23 cellular contexts compared by ENCODE assay signal in genomic region chr10:106506509-106507265, GRCh38.
DNase-seq lines count a peak whose midpoint lies in the region; ATAC-seq, FAIRE-seq and TF ChIP-seq lines count a peak whose summit lies in the region.
"Had no signal": no experiment of that assay in that cellular context is flagged by ENCODE, and none has a peak within 500 bp of the region (broad histone marks: within the 10 kb centered on the region; RNA-seq: fewer than 3 reads in every experiment).

No MANE protein-coding gene starts in this region.

- H3K27ac ChIP-seq in SK-N-SH (ENCODE audit: low read depth in 2 of 2, low read length in 1 of 2), result no peak overlapping the region
- H3K27ac ChIP-seq: cardiac muscle cell, heart left ventricle, psoas muscle, transverse colon had no signal

- TF ChIP-seq CTCF in fibroblast of villous mesenchyme (IDR thresholded peaks at IDR 0.05; ENCODE audit: insufficient read depth, low read depth, low read length), result no peak
- TF ChIP-seq CTCF in D721Med (IDR thresholded peaks at IDR 0.05; ENCODE audit: insufficient read depth, missing control alignments), result no peak
- no peak for TF ChIP-seq CTCF in SK-N-SH (IDR thresholded peaks at IDR 0.05)

- no peak overlapping the region for H2AFZ ChIP-seq in SK-N-SH (ENCODE audit: low read depth)

- H3K9ac ChIP-seq in SK-N-SH, result no peak overlapping the region

- DNase-seq in A172 (ENCODE audit: low spot score) (peak; percentile 63), HS-5 (ENCODE audit: low read depth) (peak; percentile 39), amniotic epithelial cell (ENCODE audit: low read depth) (peak; percentile 57), fibroblast of villous mesenchyme (ENCODE audit: low read depth) (peak; percentile 13), NOMO-1 treated with DMSO at 0.1 percent for 48 hours (lab: John Stamatoyannopoulos, UW; ENCODE audit: unreplicated experiment) (no peak), D721Med (ENCODE audit: insufficient read length, low spot score) (no peak), SK-N-SH (no peak)
- DNase-seq: activated CD4-positive, alpha-beta memory T cell treated with anti-CD3 and anti-CD28 coated beads, Interleukin-2, amount 10 ng/mL, durations not matched to agents 7 days and 5 days; activated CD4-positive, CD25-positive, alpha-beta regulatory T cell treated with anti-CD3 and anti-CD28 coated beads, Interleukin-2, amount 50 U/mL, for 72 hours; activated effector memory CD4-positive, alpha-beta T cell treated with anti-CD3 and anti-CD28 coated beads, Interleukin-2, amount 50 U/mL, for 16 hours; GF-D8; H9; heart left ventricle; left colon; NCI-H1105 treated with DMSO at 0.1 percent for 48 hours; NCI-H2081 treated with DMSO at 0.1 percent for 48 hours; NCI-H446 treated with DMSO at 0.1 percent for 48 hours; psoas muscle; T-helper 1 cell; transverse colon had no signal

- no peak for TF ChIP-seq RAD21 in SK-N-SH (IDR thresholded peaks at IDR 0.05; ENCODE audit: low read length)

- H3K79me2 ChIP-seq in SK-N-SH (ENCODE audit: insufficient read depth), result no peaks in the 10 kb centered on the region

- H3K4me2 ChIP-seq in SK-N-SH, result no peak overlapping the region

- WGBS in SK-N-SH (ENCODE audit: low lambda C conversion rate), result 32% methylated on average over 6 of the region's 6 CpGs

- CTCF ChIA-PET in SK-N-SH (lab: Yijun Ruan, JAX), result no interaction called here

- H3K4me3 ChIP-seq in fibroblast of villous mesenchyme (ENCODE audit: low read depth, low read length), result no peak overlapping the region
- H3K4me3 ChIP-seq in SK-N-SH (ENCODE audit: low read depth in 2 of 2, low read length in 1 of 2), result no peak overlapping the region
- H3K4me3 ChIP-seq: cardiac muscle cell, heart left ventricle, psoas muscle, transverse colon had no signal

- no peak for ATAC-seq in GM21528 (IDR thresholded peaks at IDR 0.05; ENCODE audit: low FRiP score, unreplicated experiment)
- ATAC-seq: heart left ventricle, left colon, psoas muscle had no signal

- no peaks in the 10 kb centered on the region; a peak in 1 of 4 replicates for H3K4me1 ChIP-seq in SK-N-SH (ENCODE audit: control insufficient read depth in 1 of 2, insufficient read depth in 2 of 2, low read depth in 1 of 2, low read length in 1 of 2)
- H3K4me1 ChIP-seq: heart left ventricle, psoas muscle, transverse colon had no signal

- no peaks in the 10 kb centered on the region for H3F3A ChIP-seq in SK-N-SH (replicated peaks; ENCODE audit: insufficient read depth)

- POLR2A ChIA-PET in SK-N-SH (lab: Yijun Ruan, JAX), result no interaction called here

- no peaks in the 10 kb centered on the region for H3K9me2 ChIP-seq in SK-N-SH

- H3K9me3 ChIP-seq in SK-N-SH, result no peaks in the 10 kb centered on the region
- H3K9me3 ChIP-seq: psoas muscle, transverse colon had no signal

- no peaks in the 10 kb centered on the region for H3K36me3 ChIP-seq in SK-N-SH (replicated peaks in 1 of 2; ENCODE audit: control insufficient read depth in 1 of 2, insufficient read depth in 2 of 2, low read length in 1 of 2)
- H3K36me3 ChIP-seq: cardiac muscle cell, heart left ventricle, transverse colon had no signal

- no peak for FAIRE-seq in D721Med (lab: Jason Lieb, UNC)
- FAIRE-seq: A204.1 had no signal

- no peaks in the 10 kb centered on the region for H3K27me3 ChIP-seq in SK-N-SH (ENCODE audit: insufficient read depth)
- H3K27me3 ChIP-seq: cardiac muscle cell, heart left ventricle, transverse colon had no signal

- no peak for TF ChIP-seq EP300 in SK-N-SH (IDR thresholded peaks at IDR 0.05; ENCODE audit: borderline replicate concordance in 1 of 2, low read depth in 1 of 2, low read length in 1 of 2)

- no peaks in the 10 kb centered on the region for H4K20me1 ChIP-seq in SK-N-SH (ENCODE audit: insufficient read depth)

TF ChIP-seq in SK-N-SH, 30 proteins besides CTCF, POLR2A, EP300 and RAD21:
- TF ChIP-seq RCOR1 (IDR thresholded peaks at IDR 0.05; ENCODE audit: low read length), result no peak
- TF ChIP-seq YY1 (IDR thresholded peaks at IDR 0.05; ENCODE audit: low read depth), result no peak
- no peak for TF ChIP-seq GABPA (IDR thresholded peaks at IDR 0.05; ENCODE audit: low read depth)
- no peak for TF ChIP-seq SIN3A (IDR thresholded peaks at IDR 0.05; ENCODE audit: borderline replicate concordance, low read depth, low read length)
- no peak for TF ChIP-seq CHD2 (IDR thresholded peaks at IDR 0.05; ENCODE audit: low read length, partially characterized antibody)

Comparison
In these comparisons a context has a peak if more than half of its experiments do, and no peak if none do; other contexts are left out.
1. DNase-seq: peak in A172 (single experiment), HS-5 (single experiment), amniotic epithelial cell (single experiment) and fibroblast of villous mesenchyme (single experiment); none in NOMO-1 treated with DMSO at 0.1 percent for 48 hours (single experiment), D721Med (single experiment) and SK-N-SH (single experiment).